ENCODE assay signal across 24 cellular contexts in the genomic region with DNA sequence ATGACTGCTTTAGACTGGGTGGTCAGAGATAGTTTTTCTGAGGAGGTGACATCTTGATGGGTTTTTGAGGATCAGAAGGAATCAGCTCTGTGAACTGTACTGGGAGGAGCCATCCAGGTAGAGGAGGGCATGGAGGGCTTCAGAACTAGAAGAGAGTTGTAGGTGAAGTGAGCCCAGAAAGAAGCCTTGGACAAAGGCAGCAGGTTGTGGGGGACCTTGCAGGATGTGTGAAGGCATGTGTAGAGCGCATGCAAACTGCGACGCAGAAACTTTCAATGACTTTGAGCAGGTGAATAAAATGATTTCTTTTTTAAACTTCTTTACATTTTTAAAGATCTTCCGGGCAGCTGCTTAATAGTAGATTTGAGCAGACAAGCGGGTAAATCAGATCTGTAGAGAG.
A peak's percentile ranks its signal among the peaks of the same experiment; 100 is the strongest.
DNase-seq lines count a peak whose midpoint lies in the region; ATAC-seq and TF ChIP-seq lines count a peak whose summit lies in the region.
"Had no signal": no experiment of that assay in that cellular context is flagged by ENCODE, and none has a peak within 500 bp of the region (broad histone marks: within the 10 kb centered on the region; RNA-seq: fewer than 3 reads in every experiment).

No MANE protein-coding gene starts in this region.

- no peak overlapping the region for H2BK15ac ChIP-seq in H9 (ENCODE audit: low read depth, low read length)

- H4K20me1 ChIP-seq in H9 (ENCODE audit: control insufficient read depth, insufficient read depth, insufficient read length) = no peaks in the 10 kb centered on the region
- H4K20me1 ChIP-seq: BLaER1 had no signal

- no peak overlapping the region for H4K91ac ChIP-seq in H9 (ENCODE audit: insufficient read length, low read depth, low read length)

- WGBS in H9 (ENCODE audit: extremely low coverage, insufficient read length, low lambda C conversion rate) = no CpG with 5 or more reads among the region's 5 CpGs

- H3K4me3 Mint-ChIP-seq in H9 = no peak overlapping the region
- no peak overlapping the region for H3K4me3 Mint-ChIP-seq in osteocyte (ENCODE audit: unreplicated experiment)
- H3K4me3 Mint-ChIP-seq: CD14-positive monocyte; CD4-positive, alpha-beta memory T cell; CD4-positive, CD25-positive, alpha-beta regulatory T cell; CD8-positive, alpha-beta memory T cell had no signal

- H3K27ac Mint-ChIP-seq in H9 (no peak overlapping the region), osteocyte (ENCODE audit: unreplicated experiment) (no peak overlapping the region)
- H3K27ac Mint-ChIP-seq: CD4-positive, alpha-beta memory T cell; CD8-positive, alpha-beta memory T cell had no signal

- no peak overlapping the region for H2AFZ ChIP-seq in H9 (ENCODE audit: low read length)

- intact Hi-C loops in left ventricle myocardium superior (cut with micrococcal nuclease) = no loop called here

- H3K4me3 ChIP-seq in right atrium auricular region = no peak overlapping the region
- H3K4me3 ChIP-seq: BLaER1, GM12878 had no signal

- no peak overlapping the region for H4K5ac ChIP-seq in H9 (ENCODE audit: insufficient read length, low read depth, low read length)

- no peaks in the 10 kb centered on the region for H3K23me2 ChIP-seq in H9 (ENCODE audit: insufficient read length, low read depth, low read length, poor library complexity, severe bottlenecking)

- TF ChIP-seq CTCF in right atrium auricular region (IDR thresholded peaks at IDR 0.05) (no peak), H9 (conservative IDR thresholded peaks at IDR 0.05) (no peak), osteocyte (IDR thresholded peaks at IDR 0.05) (no peak)

- H3K27ac ChIP-seq in right atrium auricular region (no peak overlapping the region), H9 (ENCODE audit: insufficient read length, low read depth, low read length) (no peak overlapping the region)
- H3K27ac ChIP-seq: BLaER1 had no signal

- H3K27me3 Mint-ChIP-seq in H9 (ENCODE audit: low read depth) = no peaks in the 10 kb centered on the region
- peaks cover 7% of the 10 kb centered on the region for H3K27me3 Mint-ChIP-seq in osteocyte (ENCODE audit: unreplicated experiment)

- no peak overlapping the region for H3K14ac ChIP-seq in H9 (ENCODE audit: insufficient read depth, low read length)

- H3K23ac ChIP-seq in H9 (ENCODE audit: insufficient read length, low read depth, low read length) = no peak overlapping the region

- H3K4me2 ChIP-seq in H9 (ENCODE audit: insufficient read depth, insufficient read length, low read length) = no peak overlapping the region
- H3K4me2 ChIP-seq: BLaER1 had no signal

- H2BK5ac ChIP-seq in H9 (ENCODE audit: insufficient read length, low read length) = no peak overlapping the region

- DNase-seq in right atrium auricular region (ENCODE audit: low spot score) (peak; percentile 50), left ventricle myocardium superior (no peak), H9 (peak; percentile 6), osteocyte (ENCODE audit: extremely low spot score, unreplicated experiment) (peak; percentile 62), SHP77 treated with DMSO at 0.1 percent for 48 hours (lab: John Stamatoyannopoulos, UW) (no peak), NCI-H2196 treated with DMSO at 0.1 percent for 48 hours (lab: John Stamatoyannopoulos, UW; ENCODE audit: unreplicated experiment) (no peak)
- DNase-seq: 8988T; ACHN; BE2C; C1 segment of cervical spinal cord; CD4-positive, alpha-beta memory T cell; CD4-positive, CD25-positive, alpha-beta regulatory T cell; CD8-positive, alpha-beta memory T cell; COR-L47; DMS 273 treated with DMSO at 0.1 percent for 48 hours; DMS153; DMS53; DMS79; DND-41; EL; GDM1 had no signal

- no peak overlapping the region for H4K8ac ChIP-seq in H9 (replicated peaks; ENCODE audit: insufficient read length, low read depth, low read length)

- H2BK20ac ChIP-seq in H9 (ENCODE audit: low read depth, low read length, poor library complexity, severe bottlenecking) = no peak overlapping the region

- no peak overlapping the region for H3T11ph ChIP-seq in H9 (ENCODE audit: low read length)

- no peak for ATAC-seq in left ventricle myocardium superior
- ATAC-seq: GM12878 had no signal

- no peaks in the 10 kb centered on the region for H3K79me2 ChIP-seq in H9 (ENCODE audit: insufficient read depth, low read length)

- no peaks in the 10 kb centered on the region for H3K79me1 ChIP-seq in H9 (ENCODE audit: insufficient read depth, low read depth, low read length, poor library complexity, severe bottlenecking)

- no peak overlapping the region for H2BK120ac ChIP-seq in H9 (ENCODE audit: low read depth, low read length, poor library complexity, severe bottlenecking)

- no peak overlapping the region for H3K18ac ChIP-seq in H9 (ENCODE audit: insufficient read length, low read depth, low read length)

- H3K4ac ChIP-seq in H9 (ENCODE audit: low read depth, low read length) = no peak overlapping the region

- H3K9me3 ChIP-seq in right atrium auricular region (peaks cover 0 to 7% of the 10 kb centered on the region in 2 donors), H9 (ENCODE audit: control insufficient read depth, low read depth, low read length) (no peaks in the 10 kb centered on the region)
- H3K9me3 ChIP-seq: BE2C, BLaER1 had no signal

- H3K36me3 ChIP-seq in right atrium auricular region = no peaks in the 10 kb centered on the region
- H3K36me3 ChIP-seq: BE2C, BLaER1 had no signal

- no peaks in the 10 kb centered on the region for H3K27me3 ChIP-seq in right atrium auricular region
- H3K27me3 ChIP-seq in H9 (ENCODE audit: insufficient read depth, low read length) = no peaks in the 10 kb centered on the region
- H3K27me3 ChIP-seq: BE2C, BLaER1 had no signal

- no peak overlapping the region for H2BK12ac ChIP-seq in H9 (ENCODE audit: insufficient read length, low read depth, low read length)

- no peak overlapping the region for H2AK5ac ChIP-seq in H9 (ENCODE audit: insufficient read length, low read length)

- H3K36me3 Mint-ChIP-seq in H9 (ENCODE audit: insufficient read depth in 1 of 3, low read depth in 3 of 3) (no peaks in the 10 kb centered on the region), osteocyte (ENCODE audit: unreplicated experiment) (no peaks in the 10 kb centered on the region)
- H3K36me3 Mint-ChIP-seq: CD14-positive monocyte; CD4-positive, alpha-beta memory T cell; CD4-positive, CD25-positive, alpha-beta regulatory T cell; CD8-positive, alpha-beta memory T cell had no signal

- H3K4me1 Mint-ChIP-seq in H9 (no peaks in the 10 kb centered on the region), osteocyte (ENCODE audit: unreplicated experiment) (no peaks in the 10 kb centered on the region)
- H3K4me1 Mint-ChIP-seq: CD14-positive monocyte; CD4-positive, alpha-beta memory T cell; CD4-positive, CD25-positive, alpha-beta regulatory T cell; CD8-positive, alpha-beta memory T cell had no signal

- no peak overlapping the region for H3K9ac ChIP-seq in H9 (ENCODE audit: extremely low read depth, insufficient read length, low read length)
- H3K9ac ChIP-seq: BLaER1 had no signal

- H3K9me3 Mint-ChIP-seq in H9 (no peaks in the 10 kb centered on the region), osteocyte (ENCODE audit: unreplicated experiment) (no peaks in the 10 kb centered on the region)

- H3K4me1 ChIP-seq in right atrium auricular region = no peaks in the 10 kb centered on the region
- H3K4me1 ChIP-seq in H9 (ENCODE audit: insufficient read depth, low read length) = no peaks in the 10 kb centered on the region
- H3K4me1 ChIP-seq: BE2C had no signal

- H3K56ac ChIP-seq in H9 (ENCODE audit: insufficient read length, low read depth, low read length) = no peak overlapping the region

Comparison
In these comparisons a context has a peak if more than half of its experiments do, and no peak if none do; other contexts are left out.
1. DNase-seq: peak in right atrium auricular region (single experiment), H9 (single experiment) and osteocyte (single experiment); none in left ventricle myocardium superior (single experiment), SHP77 treated with DMSO at 0.1 percent for 48 hours (single experiment) and NCI-H2196 treated with DMSO at 0.1 percent for 48 hours (single experiment).